9 cellular contexts compared by ENCODE assay signal in the genomic region with DNA sequence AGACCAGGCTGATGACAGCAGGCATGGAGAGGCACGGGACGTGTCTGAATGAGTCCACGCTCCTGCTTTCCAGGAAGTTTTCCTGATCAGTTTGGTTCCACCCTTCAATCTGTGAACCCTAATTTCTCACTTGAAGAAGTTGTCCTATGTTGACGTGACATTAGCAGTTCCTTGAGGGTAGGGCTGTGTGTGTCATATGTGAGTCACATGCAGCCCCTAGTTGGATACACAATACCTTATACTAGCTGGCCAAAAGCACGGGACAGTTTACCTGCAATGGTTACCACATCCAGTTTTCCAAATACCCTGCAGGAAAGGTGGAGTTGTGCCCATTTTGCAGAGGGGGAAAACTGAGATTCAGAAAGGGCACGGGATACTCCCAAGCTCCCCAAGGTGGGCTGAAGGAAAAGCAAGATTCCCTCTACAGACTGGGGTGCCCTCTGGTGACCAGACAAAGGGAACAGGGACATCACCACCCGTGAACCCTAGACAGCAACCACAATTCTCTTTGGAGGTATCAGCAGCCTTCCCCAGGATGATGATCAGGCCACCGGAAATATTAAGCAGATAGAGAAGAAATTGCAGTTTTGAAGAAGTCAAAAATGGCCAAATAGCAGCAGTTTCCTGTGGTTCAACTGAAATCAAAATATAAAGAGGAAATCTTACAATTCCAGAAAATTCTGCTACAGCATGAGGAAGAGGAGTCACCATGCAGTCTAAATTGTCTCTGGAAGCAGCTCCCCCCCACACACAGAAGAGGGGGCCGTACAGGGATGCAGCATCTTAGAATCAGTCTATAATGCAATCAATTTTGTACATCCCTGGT.
DNase-seq lines count a peak whose midpoint lies in the region; ATAC-seq and TF ChIP-seq lines count a peak whose summit lies in the region.
"Had no signal": no experiment of that assay in that cellular context is flagged by ENCODE, and none has a peak within 500 bp of the region (broad histone marks: within the 10 kb centered on the region; RNA-seq: fewer than 3 reads in every experiment).

No MANE protein-coding gene starts in this region.

- TF ChIP-seq CTCF in activated CD8-positive, alpha-beta T cell treated with anti-CD3 and anti-CD28 coated beads for 36 hours (IDR thresholded peaks at IDR 0.05): no peak
- TF ChIP-seq CTCF in chondrocyte (IDR thresholded peaks at IDR 0.05) (peak; percentile 38), prostate gland (IDR thresholded peaks at IDR 0.05) (peak in 3 of 4 experiments; percentile 29 to 53 (median 50)), suprapubic skin (IDR thresholded peaks at IDR 0.05) (no peak)

- H3K27me3 ChIP-seq in prostate gland (replicated peaks; ENCODE audit: insufficient read depth): no peaks in the 10 kb centered on the region
- peaks cover 68% of the 10 kb centered on the region for H3K27me3 ChIP-seq in suprapubic skin

- intact Hi-C loops in activated CD8-positive, alpha-beta T cell treated with anti-CD3 and anti-CD28 coated beads for 36 hours (cut with micrococcal nuclease): no loop called here
- intact Hi-C loops in prostate gland (cut with DNase I): loop anchor here (10.0 kb wide), 1 partner anchor 150 kb away; no protein-coding TSS in a partner anchor

- H3K9me3 ChIP-seq in prostate gland: no peaks in the 10 kb centered on the region
- no peaks in the 10 kb centered on the region for H3K9me3 ChIP-seq in suprapubic skin

- H3K4me3 Mint-ChIP-seq in activated CD8-positive, alpha-beta T cell treated with anti-CD3 and anti-CD28 coated beads for 36 hours: no peak overlapping the region
- H3K4me3 Mint-ChIP-seq in activated CD8-positive, alpha-beta T cell treated with anti-CD3 and anti-CD28 coated beads, Interleukin-2, amount 10 ng/mL, durations not matched to agents 7 days and 5 days: no peak overlapping the region
- H3K4me3 Mint-ChIP-seq in chondrocyte (ENCODE audit: unreplicated experiment): no peak overlapping the region
- H3K4me3 Mint-ChIP-seq: B cell had no signal

- WGBS in prostate gland: 64% methylated on average over 9 of the region's 9 CpGs
- 51% methylated on average over 9 of the region's 9 CpGs for WGBS in suprapubic skin

- no peak for ATAC-seq in activated CD8-positive, alpha-beta T cell treated with anti-CD3 and anti-CD28 coated beads for 36 hours
- no peak for ATAC-seq in activated CD8-positive, alpha-beta T cell treated with anti-CD3 and anti-CD28 coated beads, Interleukin-2, amount 10 ng/mL, durations not matched to agents 7 days and 5 days

- H3K27ac ChIP-seq in prostate gland (no peak overlapping the region), suprapubic skin (no peak overlapping the region)

- H3K27ac Mint-ChIP-seq in activated CD8-positive, alpha-beta T cell treated with anti-CD3 and anti-CD28 coated beads for 36 hours: no peak overlapping the region
- H3K27ac Mint-ChIP-seq in activated CD8-positive, alpha-beta T cell treated with anti-CD3 and anti-CD28 coated beads, Interleukin-2, amount 10 ng/mL, durations not matched to agents 7 days and 5 days: no peak overlapping the region
- no peak overlapping the region for H3K27ac Mint-ChIP-seq in chondrocyte (ENCODE audit: unreplicated experiment)
- H3K27ac Mint-ChIP-seq: B cell had no signal

- no peaks in the 10 kb centered on the region for H3K36me3 Mint-ChIP-seq in activated CD8-positive, alpha-beta T cell treated with anti-CD3 and anti-CD28 coated beads for 36 hours (ENCODE audit: low read depth)
- H3K36me3 Mint-ChIP-seq in activated CD8-positive, alpha-beta T cell treated with anti-CD3 and anti-CD28 coated beads, Interleukin-2, amount 10 ng/mL, durations not matched to agents 7 days and 5 days (ENCODE audit: low read depth): no peaks in the 10 kb centered on the region
- H3K36me3 Mint-ChIP-seq in chondrocyte (ENCODE audit: low read depth): no peaks in the 10 kb centered on the region

- no peaks in the 10 kb centered on the region for H3K9me3 Mint-ChIP-seq in activated CD8-positive, alpha-beta T cell treated with anti-CD3 and anti-CD28 coated beads for 36 hours
- H3K9me3 Mint-ChIP-seq in activated CD8-positive, alpha-beta T cell treated with anti-CD3 and anti-CD28 coated beads, Interleukin-2, amount 10 ng/mL, durations not matched to agents 7 days and 5 days (ENCODE audit: insufficient read depth): no peaks in the 10 kb centered on the region
- H3K9me3 Mint-ChIP-seq in chondrocyte (ENCODE audit: low read depth): no peaks in the 10 kb centered on the region

- no peak overlapping the region for H3K4me3 ChIP-seq in prostate gland
- H3K4me3 ChIP-seq in suprapubic skin: no peak overlapping the region

- CTCF ChIA-PET in activated CD8-positive, alpha-beta T cell treated with anti-CD3 and anti-CD28 coated beads for 36 hours (lab: Charles Lee): no interaction called here
- CTCF ChIA-PET in activated CD8-positive, alpha-beta T cell treated with anti-CD3 and anti-CD28 coated beads, Interleukin-2, amount 10 ng/mL, durations not matched to agents 7 days and 5 days (lab: Charles Lee): no interaction called here

- TF ChIP-seq EP300 in suprapubic skin (IDR thresholded peaks at IDR 0.05): no peak

- POLR2A ChIA-PET in activated CD8-positive, alpha-beta T cell treated with anti-CD3 and anti-CD28 coated beads for 36 hours (lab: Charles Lee): no interaction called here
- POLR2A ChIA-PET in activated CD8-positive, alpha-beta T cell treated with anti-CD3 and anti-CD28 coated beads, Interleukin-2, amount 10 ng/mL, durations not matched to agents 7 days and 5 days (lab: Charles Lee): no interaction called here

- H3K36me3 ChIP-seq in prostate gland: no peaks in the 10 kb centered on the region
- no peaks in the 10 kb centered on the region for H3K36me3 ChIP-seq in suprapubic skin

- DNase-seq in activated CD8-positive, alpha-beta T cell treated with anti-CD3 and anti-CD28 coated beads for 36 hours: peak; percentile 5
- no peak for DNase-seq in activated CD8-positive, alpha-beta T cell treated with anti-CD3 and anti-CD28 coated beads, Interleukin-2, amount 10 ng/mL, durations not matched to agents 7 days and 5 days
- DNase-seq in MV-4-11 (lab: John Stamatoyannopoulos, UW) (peak; percentile 39), chondrocyte (ENCODE audit: low spot score) (no peak), prostate gland (ENCODE audit: low spot score) (no peak), EL (no peak), germinal center (ENCODE audit: low spot score) (no peak), suprapubic skin (ENCODE audit: low spot score in 2 of 2) (no peak)

- no peak for TF ChIP-seq POLR2A in prostate gland (IDR thresholded peaks at IDR 0.05)
- no peak for TF ChIP-seq POLR2A in suprapubic skin (IDR thresholded peaks at IDR 0.05)

- H3K4me1 Mint-ChIP-seq in activated CD8-positive, alpha-beta T cell treated with anti-CD3 and anti-CD28 coated beads for 36 hours (ENCODE audit: low read depth): no peaks in the 10 kb centered on the region
- H3K4me1 Mint-ChIP-seq in activated CD8-positive, alpha-beta T cell treated with anti-CD3 and anti-CD28 coated beads, Interleukin-2, amount 10 ng/mL, durations not matched to agents 7 days and 5 days (ENCODE audit: low read depth): peaks cover 16% of the 10 kb centered on the region
- H3K4me1 Mint-ChIP-seq in chondrocyte (ENCODE audit: low read depth): no peaks in the 10 kb centered on the region

- H3K4me1 ChIP-seq in prostate gland (replicated peaks): no peaks in the 10 kb centered on the region
- H3K4me1 ChIP-seq in suprapubic skin: no peaks in the 10 kb centered on the region

- peaks cover 10% of the 10 kb centered on the region for H3K27me3 Mint-ChIP-seq in activated CD8-positive, alpha-beta T cell treated with anti-CD3 and anti-CD28 coated beads for 36 hours
- H3K27me3 Mint-ChIP-seq in activated CD8-positive, alpha-beta T cell treated with anti-CD3 and anti-CD28 coated beads, Interleukin-2, amount 10 ng/mL, durations not matched to agents 7 days and 5 days (ENCODE audit: low read depth): peaks cover 9% of the 10 kb centered on the region
- peaks cover 47% of the 10 kb centered on the region for H3K27me3 Mint-ChIP-seq in chondrocyte (ENCODE audit: low read depth)

Comparison
In these comparisons a context has a peak if more than half of its experiments do, and no peak if none do; other contexts are left out.
1. DNase-seq: peak in activated CD8-positive, alpha-beta T cell treated with anti-CD3 and anti-CD28 coated beads for 36 hours (single experiment) and MV-4-11 (single experiment); none in activated CD8-positive, alpha-beta T cell treated with anti-CD3 and anti-CD28 coated beads, Interleukin-2, amount 10 ng/mL, durations not matched to agents 7 days and 5 days (single experiment), chondrocyte (single experiment), prostate gland (single experiment), EL (single experiment), germinal center (single experiment) and suprapubic skin (0 of 2).
2. CTCF ChIP-seq: peak in chondrocyte (single experiment) and prostate gland (3 of 4); none in activated CD8-positive, alpha-beta T cell treated with anti-CD3 and anti-CD28 coated beads for 36 hours (single experiment) and suprapubic skin (0 of 2).